In the genomic region with DNA sequence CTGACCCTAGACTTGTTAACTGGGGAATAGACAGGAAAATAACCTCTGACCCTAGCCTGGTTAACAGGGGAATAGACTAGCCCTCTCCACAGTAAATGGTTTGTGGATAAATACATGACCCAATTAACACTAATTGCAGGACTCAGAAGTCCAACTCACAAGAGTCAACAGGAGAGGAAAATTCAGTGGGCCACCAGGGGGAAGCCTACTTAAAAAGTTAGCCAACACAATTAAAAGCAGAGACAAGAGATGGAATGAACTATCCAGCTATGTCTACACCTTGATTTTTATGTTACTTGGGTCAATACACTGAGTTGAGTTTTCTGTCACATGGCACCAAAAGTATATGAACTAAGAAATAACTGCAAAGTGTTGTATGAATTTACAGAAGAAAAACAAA, we compare ENCODE assay signal across 8 cellular contexts.
A peak's percentile ranks its signal among the peaks of the same experiment; 100 is the strongest.
DNase-seq lines count a peak whose midpoint lies in the region; ATAC-seq lines count a peak whose summit lies in the region.

No MANE protein-coding gene starts in this region.

- ATAC-seq in GM19025 (IDR thresholded peaks at IDR 0.05; ENCODE audit: low read depth, unreplicated experiment) (peak; percentile 61), left ventricle myocardium superior (no peak), HG03342 (IDR thresholded peaks at IDR 0.05; ENCODE audit: unreplicated experiment) (no peak)

- DNase-seq in AML-193 (lab: John Stamatoyannopoulos, UW) (peak; percentile 7 to 32), NCI-H146 (lab: John Stamatoyannopoulos, UW) (peak; percentile 31), left ventricle myocardium superior (peak; percentile 33), inferior parietal cortex (ENCODE audit: extremely low spot score) (no peak)
- DNase-seq in activated T-helper 1 cell treated with anti-CD3 and anti-CD28 coated beads, Interleukin-2, amount 50 U/mL, for 16 hours (ENCODE audit: low read depth in 1 of 2, low spot score in 1 of 2), result peak; percentile 17 to 26
- peak; percentile 7 to 33 (median 15) for DNase-seq in stimulated activated CD4-positive, alpha-beta T cell treated with anti-CD3 and anti-CD28 coated beads, TNF-alpha, amount 100 ng/mL, for 24 hours (ENCODE audit: low read depth in 3 of 3)

- intact Hi-C loops in left ventricle myocardium superior (cut with micrococcal nuclease), result no loop called here
